In genomic region chr15:60678632-60679031, GRCh38 we compare ENCODE assay signal across 19 cellular contexts.
"Had no signal": no experiment of that assay in that cellular context is flagged by ENCODE, and none has a peak within 500 bp of the region (broad histone marks: within the 10 kb centered on the region; RNA-seq: fewer than 3 reads in every experiment).

No MANE protein-coding gene starts in this region.

- H3K9ac ChIP-seq: parathyroid adenoma had no signal

- H3K4me1 ChIP-seq: colonic mucosa had no signal

- H3K9me3 ChIP-seq: breast epithelium, colonic mucosa, sigmoid colon, transverse colon had no signal

- H3K79me2 ChIP-seq: parathyroid adenoma had no signal

- H3K36me3 ChIP-seq: breast epithelium, colonic mucosa, sigmoid colon, transverse colon had no signal

- H3K27ac ChIP-seq: breast epithelium, colonic mucosa, parathyroid adenoma had no signal

- H3K27me3 ChIP-seq: breast epithelium, colonic mucosa, dorsolateral prefrontal cortex, sigmoid colon, transverse colon had no signal

- H2AFZ ChIP-seq: parathyroid adenoma had no signal

- DNase-seq: activated B cell treated with CpG ODN at 0.5 μM for 24 hours; activated CD4-positive, alpha-beta memory T cell treated with anti-CD3 and anti-CD28 coated beads for 36 hours; activated CD4-positive, alpha-beta T cell treated with anti-CD3 and anti-CD28 coated beads for 36 hours; activated naive CD4-positive, alpha-beta T cell treated with Interleukin-2 at 50 U/mL for 16 hours; activated naive CD8-positive, alpha-beta T cell treated with anti-CD3 and anti-CD28 coated beads for 36 hours; activated T-cell treated with anti-CD3 and anti-CD28 coated beads, Interleukin-2, amount 50 U/mL, for 48 hours; amniotic stem cell; colonic mucosa; dorsolateral prefrontal cortex; effector memory CD8-positive, alpha-beta T cell; foreskin melanocyte; hippocampal formation; nucleus accumbens; sigmoid colon; stimulated activated CD4-positive, alpha-beta T cell treated with anti-CD3 and anti-CD28 coated beads, Interleukin-1b, Interleukin-23, amount 100 ng/mL, for 48 hours; T-helper 17 cell; transverse colon had no signal

- H3K4me3 ChIP-seq: breast epithelium, colonic mucosa, dorsolateral prefrontal cortex, transverse colon had no signal
